Comparison of ENCODE assay signal across 11 cellular contexts in genomic region chr12:4289334-4289878, GRCh38. TPM values are rescaled to one million over a fixed set of nuclear protein-coding genes. Genes with fewer than 3 reads are reported as not detected.
A peak's percentile ranks its signal among the peaks of the same experiment; 100 is the strongest.
DNase-seq lines count a peak whose midpoint lies in the region; ATAC-seq and TF ChIP-seq lines count a peak whose summit lies in the region.
"Had no signal": no experiment of that assay in that cellular context is flagged by ENCODE, and none has a peak within 500 bp of the region (broad histone marks: within the 10 kb centered on the region; RNA-seq: fewer than 3 reads in every experiment).

No MANE protein-coding gene starts in this region.

- DNase-seq in HL-60 (ENCODE audit: low read depth in 1 of 2, low spot score in 1 of 2) (peak in 1 of 2 experiments; percentile 75), SKM-1 (lab: John Stamatoyannopoulos, UW; ENCODE audit: unreplicated experiment) (peak; percentile 56), cardiac septum (ENCODE audit: low spot score) (peak; percentile 72), sciatic nerve (ENCODE audit: low spot score) (peak; percentile 47), NCI-H146 (lab: John Stamatoyannopoulos, UW) (no peak), NCI-H510A (lab: John Stamatoyannopoulos, UW) (no peak)
- DNase-seq: amniotic stem cell, NCI-H1694, pancreas had no signal

- ATAC-seq in sciatic nerve (peak; percentile 44), HG02610 (IDR thresholded peaks at IDR 0.05; ENCODE audit: unreplicated experiment) (no peak), HG02588 (IDR thresholded peaks at IDR 0.05; ENCODE audit: unreplicated experiment) (no peak)

- H3K27me3 ChIP-seq in HL-60 (ENCODE audit: insufficient read depth, poor library complexity, severe bottlenecking) = no peaks in the 10 kb centered on the region
- H3K27me3 ChIP-seq: pancreas had no signal

- peak overlapping the region; percentile 24 for H3K4me3 ChIP-seq in HL-60 (replicated peaks; ENCODE audit: insufficient read depth, low read length)
- H3K4me3 ChIP-seq: pancreas had no signal

- TF ChIP-seq CTCF in HL-60 (IDR thresholded peaks at IDR 0.05; ENCODE audit: insufficient read depth, low read length) = no peak

- peak overlapping the region; percentile 72 for H3K27ac ChIP-seq in HL-60 (replicated peaks)

- intact Hi-C loops in cardiac septum (cut with DNase I) (no loop called here), sciatic nerve (cut with DNase I) (no loop called here)

RNA-seq across cellular contexts. Expression of gene CCND2, which starts 15.8 kb away (rescaled TPM):
- total RNA-seq in cardiac septum (478 TPM), sciatic nerve (130 TPM)

RNA-seq across cellular contexts. Expression of gene TIGAR, which starts 31.6 kb away (rescaled TPM):
- total RNA-seq in cardiac septum (13.0 TPM), sciatic nerve (7.9 TPM)

Comparison
In these comparisons a context has a peak if more than half of its experiments do, and no peak if none do; other contexts are left out.
1. DNase-seq: peak in SKM-1 (single experiment), cardiac septum (single experiment) and sciatic nerve (single experiment); none in NCI-H146 (single experiment) and NCI-H510A (single experiment).